ENCODE assay signal across 9 cellular contexts in the genomic region with DNA sequence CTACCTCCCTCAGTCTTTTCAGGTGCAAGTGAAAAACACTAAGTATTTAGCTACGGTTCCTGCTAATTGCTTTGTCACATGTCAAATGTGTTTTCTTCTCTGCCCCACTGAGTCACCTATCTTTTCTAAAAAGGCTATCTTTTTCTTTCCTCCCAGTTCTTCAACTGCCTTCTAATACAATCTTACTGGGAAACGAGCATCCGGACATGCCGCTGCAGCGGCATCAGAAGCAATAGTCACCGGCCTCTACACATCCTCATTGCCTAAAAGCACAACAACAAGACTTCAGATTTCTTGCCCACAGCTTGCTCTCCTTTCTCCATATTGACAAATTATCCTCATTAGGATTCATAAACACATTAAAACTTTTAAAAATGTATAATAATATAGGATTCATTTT. TPM values are rescaled to one million over a fixed set of nuclear protein-coding genes. Genes with fewer than 3 reads are reported as not detected.
DNase-seq lines count a peak whose midpoint lies in the region; ATAC-seq and TF ChIP-seq lines count a peak whose summit lies in the region.
"Had no signal": no experiment of that assay in that cellular context is flagged by ENCODE, and none has a peak within 500 bp of the region (broad histone marks: within the 10 kb centered on the region; RNA-seq: fewer than 3 reads in every experiment).

No MANE protein-coding gene starts in this region.

- no peak for ATAC-seq in GM21717 (IDR thresholded peaks at IDR 0.05; ENCODE audit: unreplicated experiment)

- H3K36me3 ChIP-seq in A673 (ENCODE audit: insufficient read depth, low read length, poor library complexity, severe bottlenecking): no peaks in the 10 kb centered on the region
- H3K36me3 ChIP-seq in KMS-11 (ENCODE audit: insufficient read depth): no peaks in the 10 kb centered on the region
- H3K36me3 ChIP-seq: adrenal gland had no signal

- H3K79me2 ChIP-seq in KMS-11 (ENCODE audit: insufficient read depth, low read depth): no peaks in the 10 kb centered on the region

- H3K9ac ChIP-seq in KMS-11: no peak overlapping the region

- H3K9me3 ChIP-seq in A673 (ENCODE audit: low read depth, low read length, poor library complexity, severe bottlenecking): no peaks in the 10 kb centered on the region
- H3K9me3 ChIP-seq: adrenal gland had no signal

- CTCF ChIA-PET in A673 (lab: Charles Lee): no interaction called here

- H2AFZ ChIP-seq in KMS-11 (ENCODE audit: low read depth): no peak overlapping the region

- H3K27ac ChIP-seq in A673 (ENCODE audit: low read depth, low read length, poor library complexity, severe bottlenecking): no peak overlapping the region
- H3K27ac ChIP-seq in KMS-11: no peak overlapping the region

- peaks cover 4% of the 10 kb centered on the region for H3K27me3 ChIP-seq in A673 (replicated peaks; ENCODE audit: insufficient read depth, low read depth, low read length, poor library complexity)
- H3K27me3 ChIP-seq in KMS-11 (ENCODE audit: insufficient read depth, low read depth): no peaks in the 10 kb centered on the region

- H3K4me3 ChIP-seq in A673 (ENCODE audit: low read depth, low read length, poor library complexity, severe bottlenecking) (peak overlapping the region; percentile 70), KMS-11 (IDR thresholded peaks at IDR 0.05; ENCODE audit: insufficient read depth, low read depth, low read length) (no peak overlapping the region)

- no TSS peak for BruUV-seq in A673 (replicated peaks; lab: Mats Ljungman, UMichigan)

- intact Hi-C loops in A673 (cut with micrococcal nuclease; ENCODE audit: unreplicated experiment): loop anchor here (10.0 kb wide), 1 partner anchor 244 kb away; no protein-coding TSS in a partner anchor

- POLR2A ChIA-PET in A673 (lab: Charles Lee; ENCODE audit: low non-redundant PET): no interaction called here

- H4K20me1 ChIP-seq in KMS-11 (ENCODE audit: insufficient read depth): no peaks in the 10 kb centered on the region

- no peak for DNase-seq in A673 (ENCODE audit: low spot score)
- DNase-seq in cerebellar cortex (ENCODE audit: low spot score): peak; percentile 71
- DNase-seq in myocyte (ENCODE audit: low read depth): peak; percentile 32
- no peak for DNase-seq in ecto neural progenitor cell (ENCODE audit: low spot score)
- no peak for DNase-seq in NOMO-1 treated with dmso at 0.1 percent for 144 hours (lab: John Stamatoyannopoulos, UW; ENCODE audit: unreplicated experiment)
- no peak for DNase-seq in DMS114 treated with DMSO at 0.1 percent for 48 hours (lab: John Stamatoyannopoulos, UW; ENCODE audit: unreplicated experiment)
- DNase-seq: adrenal gland had no signal

- H3K4me1 ChIP-seq in A673 (ENCODE audit: insufficient read depth, low read length, poor library complexity, severe bottlenecking) (peaks cover 3% of the 10 kb centered on the region), KMS-11 (ENCODE audit: low read depth, poor library complexity, severe bottlenecking) (peaks cover 30% of the 10 kb centered on the region)

- peak overlapping the region; percentile 57 for H3K4me2 ChIP-seq in KMS-11

- TF ChIP-seq CTCF in A673 (conservative IDR thresholded peaks at IDR 0.05; ENCODE audit: low read depth, low read length) (no peak), KMS-11 (conservative IDR thresholded peaks at IDR 0.05; ENCODE audit: low read depth, low read length) (no peak)

RNA-seq across cellular contexts. Expression of a gene that starts 1.2 kb away (rescaled TPM):
- total RNA-seq in A673 (2021) (5.8 TPM in 2 replicates), myocyte (10.0 and 13.9 TPM in 2 replicates)
- polyA plus RNA-seq in myocyte (2012): 3.6 TPM

Comparison
In these comparisons a context has a peak if more than half of its experiments do, and no peak if none do; other contexts are left out.
1. DNase-seq: peak in cerebellar cortex (single experiment) and myocyte (single experiment); none in A673 (single experiment), ecto neural progenitor cell (single experiment), NOMO-1 treated with dmso at 0.1 percent for 144 hours (single experiment) and DMS114 treated with DMSO at 0.1 percent for 48 hours (single experiment).